ENCODE assay signal across 1 cellular context in genomic region chr10:110306452-110306768, GRCh38.
TF ChIP-seq lines count a peak whose summit lies in the region.

No MANE protein-coding gene starts in this region.

TF ChIP-seq in HCT116, 20 proteins besides CTCF, POLR2A, EP300 and RAD21:
- TF ChIP-seq ZNF274 (IDR thresholded peaks at IDR 0.05; ENCODE audit: low read depth, low read length) (no peak), CEBPB (IDR thresholded peaks at IDR 0.05; ENCODE audit: low read depth) (no peak), FOSL1 (IDR thresholded peaks at IDR 0.05; ENCODE audit: low read depth) (no peak), ZFX (IDR thresholded peaks at IDR 0.05) (no peak), JUND (IDR thresholded peaks at IDR 0.05) (no peak)
